Comparison of ENCODE assay signal across 8 cellular contexts in the genomic region with DNA sequence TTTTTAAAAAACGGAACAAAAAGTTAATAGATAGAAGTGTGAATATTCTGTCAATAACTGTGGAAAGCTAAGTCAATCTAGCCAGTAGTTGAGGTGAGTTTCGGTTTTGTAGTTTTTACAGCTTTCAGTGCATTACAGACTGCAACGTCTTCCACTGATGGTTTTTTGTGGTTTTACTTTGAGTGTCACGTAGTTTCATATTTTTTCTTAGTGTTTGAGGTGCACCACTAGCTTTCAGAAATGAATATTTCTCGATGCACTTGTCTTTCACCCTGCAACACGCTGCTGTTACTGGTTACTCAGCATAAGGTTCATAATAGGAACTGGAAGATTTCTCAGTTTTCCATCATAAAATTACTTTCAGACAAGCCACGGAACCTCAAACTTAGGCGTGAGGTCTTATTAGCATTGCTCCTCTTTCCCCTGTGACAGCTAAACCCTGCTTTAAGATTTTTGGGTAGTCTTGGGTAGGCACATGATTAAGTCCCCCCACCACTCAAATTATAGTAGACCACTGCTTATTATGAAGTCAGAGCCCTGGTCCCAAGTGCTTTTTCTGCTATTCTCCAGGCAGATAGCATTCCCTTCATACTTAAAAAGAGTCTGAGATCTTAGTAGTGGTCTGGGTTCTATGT.
DNase-seq lines count a peak whose midpoint lies in the region; ATAC-seq and TF ChIP-seq lines count a peak whose summit lies in the region.

No MANE protein-coding gene starts in this region.

- no peaks in the 10 kb centered on the region for H3K4me1 ChIP-seq in lower lobe of right lung

- no peak overlapping the region for H3K4me3 Mint-ChIP-seq in activated CD4-positive, alpha-beta T cell treated with anti-CD3 and anti-CD28 coated beads for 36 hours

- DNase-seq in activated CD4-positive, alpha-beta T cell treated with anti-CD3 and anti-CD28 coated beads for 36 hours, result peak; percentile 35
- DNase-seq in activated CD4-positive, alpha-beta T cell treated with anti-CD3 and anti-CD28 coated beads, Interleukin-2, amount 50 U/mL, for 1 hour, result no peak
- DNase-seq in central memory CD4-positive, alpha-beta T cell, result peak; percentile 11
- DNase-seq in NCI-H774 (lab: John Stamatoyannopoulos, UW) (no peak), OCI-M2 (lab: John Stamatoyannopoulos, UW; ENCODE audit: unreplicated experiment) (no peak), lower lobe of right lung (no peak)

- no peaks in the 10 kb centered on the region for H3K36me3 Mint-ChIP-seq in activated CD4-positive, alpha-beta T cell treated with anti-CD3 and anti-CD28 coated beads for 36 hours (ENCODE audit: low read depth)

- H3K27me3 ChIP-seq in lower lobe of right lung (ENCODE audit: low read depth), result no peaks in the 10 kb centered on the region

- peaks cover 4% of the 10 kb centered on the region for H3K9me3 Mint-ChIP-seq in activated CD4-positive, alpha-beta T cell treated with anti-CD3 and anti-CD28 coated beads for 36 hours (ENCODE audit: low read depth)

- H3K27me3 Mint-ChIP-seq in activated CD4-positive, alpha-beta T cell treated with anti-CD3 and anti-CD28 coated beads for 36 hours, result peaks cover 16% of the 10 kb centered on the region

- CTCF ChIA-PET in activated CD4-positive, alpha-beta T cell treated with anti-CD3 and anti-CD28 coated beads for 36 hours (lab: Charles Lee), result no interaction called here

- ATAC-seq in activated CD4-positive, alpha-beta T cell treated with anti-CD3 and anti-CD28 coated beads for 36 hours, result peak; percentile 90
- ATAC-seq in GM21447 (IDR thresholded peaks at IDR 0.05; ENCODE audit: unreplicated experiment), result peak; percentile 96
- ATAC-seq in HG03342 (IDR thresholded peaks at IDR 0.05; ENCODE audit: unreplicated experiment), result peak; percentile 97
- no peak for ATAC-seq in lower lobe of right lung

- H3K4me1 Mint-ChIP-seq in activated CD4-positive, alpha-beta T cell treated with anti-CD3 and anti-CD28 coated beads for 36 hours, result peaks cover 8% of the 10 kb centered on the region

- no peak overlapping the region for H3K4me3 ChIP-seq in lower lobe of right lung

- intact Hi-C loops in activated CD4-positive, alpha-beta T cell treated with anti-CD3 and anti-CD28 coated beads for 36 hours (cut with DNase I, micrococcal nuclease), result loop anchor here in 1 of 2 experiments (10.0 kb wide), 1 partner anchor 1661 kb away; no protein-coding TSS in a partner anchor
- intact Hi-C loops in lower lobe of right lung (cut with DNase I), result no loop called here

- no peaks in the 10 kb centered on the region for H3K9me3 ChIP-seq in lower lobe of right lung

- H3K36me3 ChIP-seq in lower lobe of right lung, result no peaks in the 10 kb centered on the region

- H3K27ac Mint-ChIP-seq in activated CD4-positive, alpha-beta T cell treated with anti-CD3 and anti-CD28 coated beads for 36 hours, result no peak overlapping the region

- no peak for TF ChIP-seq CTCF in lower lobe of right lung (IDR thresholded peaks at IDR 0.05)

- H3K27ac ChIP-seq in lower lobe of right lung, result no peak overlapping the region

- POLR2A ChIA-PET in activated CD4-positive, alpha-beta T cell treated with anti-CD3 and anti-CD28 coated beads for 36 hours (lab: Charles Lee), result no interaction called here

Comparison
In these comparisons a context has a peak if more than half of its experiments do, and no peak if none do; other contexts are left out.
1. DNase-seq: peak in activated CD4-positive, alpha-beta T cell treated with anti-CD3 and anti-CD28 coated beads for 36 hours (single experiment) and central memory CD4-positive, alpha-beta T cell (single experiment); none in activated CD4-positive, alpha-beta T cell treated with anti-CD3 and anti-CD28 coated beads, Interleukin-2, amount 50 U/mL, for 1 hour (single experiment), NCI-H774 (single experiment), OCI-M2 (single experiment) and lower lobe of right lung (single experiment).
2. ATAC-seq: peak in activated CD4-positive, alpha-beta T cell treated with anti-CD3 and anti-CD28 coated beads for 36 hours (single experiment), GM21447 (single experiment) and HG03342 (single experiment); none in lower lobe of right lung (0 of 2).